Comparison of ENCODE assay signal across 21 cellular contexts in genomic region chr5:31359839-31360238, GRCh38.
"Had no signal": no experiment of that assay in that cellular context is flagged by ENCODE, and none has a peak within 500 bp of the region (broad histone marks: within the 10 kb centered on the region; RNA-seq: fewer than 3 reads in every experiment).

No MANE protein-coding gene starts in this region.

- H3K27ac ChIP-seq: body of pancreas, esophagus squamous epithelium, left ventricle myocardium inferior, spleen, tibial nerve had no signal

- H3K4me3 ChIP-seq: body of pancreas, esophagus squamous epithelium, left ventricle myocardium inferior, lung, mucosa of descending colon, spleen, tibial nerve had no signal

- H3K4me1 ChIP-seq: body of pancreas, esophagus squamous epithelium, spleen, tibial nerve had no signal

- DNase-seq: activated B cell treated with CpG ODN at 0.5 μM for 24 hours; activated CD4-positive, alpha-beta T cell treated with anti-CD3 and anti-CD28 coated beads, Interleukin-2, amount 50 U/mL, for 1 hour; activated CD8-positive, alpha-beta T cell treated with anti-CD3 and anti-CD28 coated beads for 36 hours; activated naive CD8-positive, alpha-beta T cell treated with anti-CD3 and anti-CD28 coated beads, Interleukin-2, amount 50 U/mL, for 24 hours; activated T-cell treated with anti-CD3 and anti-CD28 coated beads, Interleukin-2, amount 50 U/mL, for 4 hours; body of pancreas; dermis blood vessel endothelial cell; effector CD4-positive, alpha-beta T cell; esophagus squamous epithelium; glutamatergic neuron; left ventricle myocardium inferior; mucosa of descending colon; posterior cingulate gyrus; right cardiac atrium; spleen; stimulated activated naive CD4-positive, alpha-beta T cell had no signal

- FAIRE-seq: colon, frontal cortex, islet of Langerhans had no signal

- ATAC-seq: activated CD8-positive, alpha-beta T cell treated with anti-CD3 and anti-CD28 coated beads for 36 hours; activated naive CD8-positive, alpha-beta T cell treated with anti-CD3 and anti-CD28 coated beads, Interleukin-2, amount 50 U/mL, for 24 hours; activated T-cell treated with anti-CD3 and anti-CD28 coated beads, Interleukin-2, amount 50 U/mL, for 4 hours; body of pancreas; mucosa of descending colon; right cardiac atrium had no signal

- H3K36me3 ChIP-seq: esophagus squamous epithelium, left ventricle myocardium inferior, spleen, tibial nerve had no signal

- H3K9me3 ChIP-seq: body of pancreas, mucosa of descending colon had no signal
